ENCODE assay signal across 12 cellular contexts in the genomic region with DNA sequence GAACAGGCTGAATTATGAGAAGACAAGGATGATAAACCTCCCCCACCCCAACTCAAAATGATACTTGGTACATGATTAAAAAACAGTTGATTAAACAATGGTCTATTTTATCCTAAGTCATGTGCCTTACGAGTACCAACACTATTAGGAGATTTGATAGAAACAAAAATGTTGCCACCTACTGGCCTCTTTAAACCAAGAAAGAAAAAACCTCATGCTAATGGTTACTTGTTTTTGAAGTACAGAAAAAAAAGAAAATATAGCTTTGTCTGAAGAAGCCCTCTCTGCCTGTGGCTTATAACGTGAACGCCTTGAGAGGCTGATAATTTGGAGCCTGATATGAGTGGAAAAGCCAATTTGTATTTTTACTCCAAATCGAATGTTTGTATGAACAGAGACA.
DNase-seq lines count a peak whose midpoint lies in the region; ATAC-seq and TF ChIP-seq lines count a peak whose summit lies in the region.
"Had no signal": no experiment of that assay in that cellular context is flagged by ENCODE, and none has a peak within 500 bp of the region (broad histone marks: within the 10 kb centered on the region; RNA-seq: fewer than 3 reads in every experiment).

No MANE protein-coding gene starts in this region.

- no peak overlapping the region for H3K4me2 ChIP-seq in OCI-LY1 (ENCODE audit: low read length)

- ATAC-seq in GM18861 (IDR thresholded peaks at IDR 0.05; ENCODE audit: unreplicated experiment): no peak
- ATAC-seq in HG03095 (IDR thresholded peaks at IDR 0.05; ENCODE audit: unreplicated experiment): no peak

- no peaks in the 10 kb centered on the region for H3F3A ChIP-seq in OCI-LY1 (ENCODE audit: insufficient read depth, low read length)

- no peaks in the 10 kb centered on the region for H3K9me2 ChIP-seq in OCI-LY1 (ENCODE audit: low read depth, low read length)

- no peaks in the 10 kb centered on the region for H3K79me2 ChIP-seq in OCI-LY1 (ENCODE audit: insufficient read depth, low read length)

- H3K9me3 ChIP-seq in OCI-LY1 (ENCODE audit: low read length): no peaks in the 10 kb centered on the region
- H3K9me3 ChIP-seq: spleen had no signal

- H3K4me1 Mint-ChIP-seq in T-helper 2 cell treated with Interferon-gamma antibody and Interleukin-4, amounts not matched to agents 5 μg/mL and 100 μg/mL, for 36 hours (ENCODE audit: low read depth): no peaks in the 10 kb centered on the region
- H3K4me1 Mint-ChIP-seq: activated naive CD8-positive, alpha-beta T cell treated with anti-CD3 and anti-CD28 coated beads, Interleukin-2, amount 10 ng/mL, durations not matched to agents 7 days and 5 days had no signal

- no peaks in the 10 kb centered on the region for H3K36me3 ChIP-seq in OCI-LY1 (ENCODE audit: insufficient read depth, low read length)
- H3K36me3 ChIP-seq: spleen had no signal

- DNase-seq in NCI-H1417 (lab: John Stamatoyannopoulos, UW) (peak in 2 of 3 experiments; percentile 7 to 57), NCI-H1417 treated with DMSO at 0.1 percent for 48 hours (lab: John Stamatoyannopoulos, UW) (no peak), epithelial cell of esophagus (ENCODE audit: low read depth) (peak; percentile 16), putamen (ENCODE audit: low spot score) (peak; percentile 7)
- DNase-seq in T-helper 2 cell treated with Interferon-gamma antibody and Interleukin-4, amounts not matched to agents 5 μg/mL and 100 μg/mL, for 36 hours (ENCODE audit: low spot score): no peak
- DNase-seq: activated CD4-positive, alpha-beta T cell treated with anti-CD3 and anti-CD28 coated beads, Interleukin-2, amount 50 U/mL, for 1 hour; activated naive CD8-positive, alpha-beta T cell treated with anti-CD3 and anti-CD28 coated beads, Interleukin-2, amount 10 ng/mL, durations not matched to agents 7 days and 5 days; GDM1; spleen had no signal

- no peak overlapping the region for H3K9ac ChIP-seq in OCI-LY1 (ENCODE audit: low read length)

- H2AFZ ChIP-seq in OCI-LY1 (ENCODE audit: low read length): no peak overlapping the region

- H3K4me3 Mint-ChIP-seq in T-helper 2 cell treated with Interferon-gamma antibody and Interleukin-4, amounts not matched to agents 5 μg/mL and 100 μg/mL, for 36 hours: no peak overlapping the region
- H3K4me3 Mint-ChIP-seq: activated naive CD8-positive, alpha-beta T cell treated with anti-CD3 and anti-CD28 coated beads, Interleukin-2, amount 10 ng/mL, durations not matched to agents 7 days and 5 days had no signal

- H4K20me1 ChIP-seq in OCI-LY1 (ENCODE audit: insufficient read depth, low read length): no peaks in the 10 kb centered on the region

- peak; percentile 33; the same call in 1 of the 2 replicates for TF ChIP-seq CTCF in OCI-LY1 (IDR thresholded peaks at IDR 0.05; ENCODE audit: low read length)
- TF ChIP-seq CTCF in epithelial cell of esophagus (IDR thresholded peaks at IDR 0.05; ENCODE audit: insufficient read depth, low read depth, low read length, missing control alignments): no peak

- no peak overlapping the region for H3K27ac Mint-ChIP-seq in T-helper 2 cell treated with Interferon-gamma antibody and Interleukin-4, amounts not matched to agents 5 μg/mL and 100 μg/mL, for 36 hours
- H3K27ac Mint-ChIP-seq: activated naive CD8-positive, alpha-beta T cell treated with anti-CD3 and anti-CD28 coated beads, Interleukin-2, amount 10 ng/mL, durations not matched to agents 7 days and 5 days had no signal

- no peaks in the 10 kb centered on the region for H3K36me3 Mint-ChIP-seq in T-helper 2 cell treated with Interferon-gamma antibody and Interleukin-4, amounts not matched to agents 5 μg/mL and 100 μg/mL, for 36 hours (ENCODE audit: low read depth)
- H3K36me3 Mint-ChIP-seq: activated naive CD8-positive, alpha-beta T cell treated with anti-CD3 and anti-CD28 coated beads, Interleukin-2, amount 10 ng/mL, durations not matched to agents 7 days and 5 days had no signal

- H3K27ac ChIP-seq in OCI-LY1 (ENCODE audit: low read depth, low read length, poor library complexity, severe bottlenecking): no peak overlapping the region
- H3K27ac ChIP-seq: spleen had no signal

- H3K9me3 Mint-ChIP-seq in T-helper 2 cell treated with Interferon-gamma antibody and Interleukin-4, amounts not matched to agents 5 μg/mL and 100 μg/mL, for 36 hours: no peaks in the 10 kb centered on the region
- H3K9me3 Mint-ChIP-seq: activated naive CD8-positive, alpha-beta T cell treated with anti-CD3 and anti-CD28 coated beads, Interleukin-2, amount 10 ng/mL, durations not matched to agents 7 days and 5 days had no signal

- H3K4me3 ChIP-seq in OCI-LY1 (ENCODE audit: low read depth, low read length, poor library complexity, severe bottlenecking): no peak overlapping the region
- H3K4me3 ChIP-seq in epithelial cell of esophagus (ENCODE audit: low read length): no peak overlapping the region
- H3K4me3 ChIP-seq: spleen had no signal

- H3K4me1 ChIP-seq in OCI-LY1 (ENCODE audit: insufficient read depth, low read length, severe bottlenecking): peaks cover 8% of the 10 kb centered on the region
- H3K4me1 ChIP-seq: spleen had no signal

- H3K27me3 Mint-ChIP-seq in T-helper 2 cell treated with Interferon-gamma antibody and Interleukin-4, amounts not matched to agents 5 μg/mL and 100 μg/mL, for 36 hours (ENCODE audit: low read depth): no peaks in the 10 kb centered on the region
- H3K27me3 Mint-ChIP-seq: activated naive CD8-positive, alpha-beta T cell treated with anti-CD3 and anti-CD28 coated beads, Interleukin-2, amount 10 ng/mL, durations not matched to agents 7 days and 5 days had no signal

- no peaks in the 10 kb centered on the region for H3K27me3 ChIP-seq in OCI-LY1 (ENCODE audit: insufficient read depth, low read length)
- H3K27me3 ChIP-seq: spleen had no signal

Comparison
In these comparisons a context has a peak if more than half of its experiments do, and no peak if none do; other contexts are left out.
1. DNase-seq: peak in NCI-H1417 (2 of 3), epithelial cell of esophagus (single experiment) and putamen (single experiment); none in NCI-H1417 treated with DMSO at 0.1 percent for 48 hours (single experiment) and T-helper 2 cell treated with Interferon-gamma antibody and Interleukin-4, amounts not matched to agents 5 μg/mL and 100 μg/mL, for 36 hours (single experiment).